Comparison of ENCODE assay signal across 9 cellular contexts in genomic region chr3:170429050-170429449, GRCh38. TPM values are rescaled to one million over a fixed set of nuclear protein-coding genes. Genes with fewer than 3 reads are reported as not detected.
DNase-seq lines count a peak whose midpoint lies in the region; ATAC-seq and TF ChIP-seq lines count a peak whose summit lies in the region.
"Had no signal": no experiment of that assay in that cellular context is flagged by ENCODE, and none has a peak within 500 bp of the region (broad histone marks: within the 10 kb centered on the region; RNA-seq: fewer than 3 reads in every experiment).

No MANE protein-coding gene starts in this region.

- H3K9me3 ChIP-seq in Peyer's patch = no peaks in the 10 kb centered on the region

- ATAC-seq in GM18868 (IDR thresholded peaks at IDR 0.05; ENCODE audit: unreplicated experiment) = peak; percentile 72

- no peaks in the 10 kb centered on the region for H3K27me3 ChIP-seq in Peyer's patch

- H3K4me3 ChIP-seq in fibroblast of the aortic adventitia (ENCODE audit: low read depth, low read length) (no peak overlapping the region), Peyer's patch (no peak overlapping the region)

- peak; percentile 41 for DNase-seq in AG20443 (ENCODE audit: low spot score)
- DNase-seq in M059J (ENCODE audit: low read depth) = peak; percentile 94
- DNase-seq in fibroblast of the aortic adventitia (ENCODE audit: low read depth) = peak; percentile 57
- DNase-seq in Peyer's patch = no peak
- DNase-seq in GF-D8 (lab: John Stamatoyannopoulos, UW) = no peak
- no peak for DNase-seq in stimulated activated CD4-positive, alpha-beta T cell treated with anti-CD3 and anti-CD28 coated beads, Interleukin-2, amount 100 ng/mL, for 48 hours
- DNase-seq in activated CD8-positive, alpha-beta memory T cell treated with anti-CD3 and anti-CD28 coated beads for 24 hours = no peak
- DNase-seq: NCI-H524 had no signal

- TF ChIP-seq POLR2A in Peyer's patch (IDR thresholded peaks at IDR 0.05) = no peak

- H3K4me1 ChIP-seq in Peyer's patch = no peaks in the 10 kb centered on the region

- TF ChIP-seq CTCF in fibroblast of the aortic adventitia (IDR thresholded peaks at IDR 0.05; ENCODE audit: insufficient read depth, low read length) (no peak), Peyer's patch (IDR thresholded peaks at IDR 0.05) (no peak)

- H3K27ac ChIP-seq in Peyer's patch = no peak overlapping the region

- H3K36me3 ChIP-seq in Peyer's patch = no peaks in the 10 kb centered on the region

RNA-seq across cellular contexts. Expression of gene CLDN11, which starts 10.4 kb away (rescaled TPM):
- total RNA-seq in M059J (2014; rRNA removed; shearing (Covaris generic)) = 39.0 and 39.7 TPM in 2 replicates
- total RNA-seq in fibroblast of the aortic adventitia (ENCODE audit: low replicate concordance) = 375 and 661 TPM in 2 replicates
- 10 to 100 TPM in 1 of 4 donors, 1 to 10 TPM in 3; 4.1 to 16.6 (median 5.0) TPM for total RNA-seq in Peyer's patch

Comparison
In these comparisons a context has a peak if more than half of its experiments do, and no peak if none do; other contexts are left out.
1. DNase-seq: peak in AG20443 (single experiment), M059J (single experiment) and fibroblast of the aortic adventitia (single experiment); none in Peyer's patch (0 of 3), GF-D8 (single experiment), stimulated activated CD4-positive, alpha-beta T cell treated with anti-CD3 and anti-CD28 coated beads, Interleukin-2, amount 100 ng/mL, for 48 hours (0 of 2) and activated CD8-positive, alpha-beta memory T cell treated with anti-CD3 and anti-CD28 coated beads for 24 hours (single experiment).